1 cellular context compared by ENCODE assay signal in genomic region chr18:27609221-27609620, GRCh38.
TF ChIP-seq lines count a peak whose summit lies in the region.

No MANE protein-coding gene starts in this region.

TF ChIP-seq in H1, 55 proteins besides CTCF, POLR2A, EP300 and RAD21 (continued from another document):
- TF ChIP-seq, protein P1, sequence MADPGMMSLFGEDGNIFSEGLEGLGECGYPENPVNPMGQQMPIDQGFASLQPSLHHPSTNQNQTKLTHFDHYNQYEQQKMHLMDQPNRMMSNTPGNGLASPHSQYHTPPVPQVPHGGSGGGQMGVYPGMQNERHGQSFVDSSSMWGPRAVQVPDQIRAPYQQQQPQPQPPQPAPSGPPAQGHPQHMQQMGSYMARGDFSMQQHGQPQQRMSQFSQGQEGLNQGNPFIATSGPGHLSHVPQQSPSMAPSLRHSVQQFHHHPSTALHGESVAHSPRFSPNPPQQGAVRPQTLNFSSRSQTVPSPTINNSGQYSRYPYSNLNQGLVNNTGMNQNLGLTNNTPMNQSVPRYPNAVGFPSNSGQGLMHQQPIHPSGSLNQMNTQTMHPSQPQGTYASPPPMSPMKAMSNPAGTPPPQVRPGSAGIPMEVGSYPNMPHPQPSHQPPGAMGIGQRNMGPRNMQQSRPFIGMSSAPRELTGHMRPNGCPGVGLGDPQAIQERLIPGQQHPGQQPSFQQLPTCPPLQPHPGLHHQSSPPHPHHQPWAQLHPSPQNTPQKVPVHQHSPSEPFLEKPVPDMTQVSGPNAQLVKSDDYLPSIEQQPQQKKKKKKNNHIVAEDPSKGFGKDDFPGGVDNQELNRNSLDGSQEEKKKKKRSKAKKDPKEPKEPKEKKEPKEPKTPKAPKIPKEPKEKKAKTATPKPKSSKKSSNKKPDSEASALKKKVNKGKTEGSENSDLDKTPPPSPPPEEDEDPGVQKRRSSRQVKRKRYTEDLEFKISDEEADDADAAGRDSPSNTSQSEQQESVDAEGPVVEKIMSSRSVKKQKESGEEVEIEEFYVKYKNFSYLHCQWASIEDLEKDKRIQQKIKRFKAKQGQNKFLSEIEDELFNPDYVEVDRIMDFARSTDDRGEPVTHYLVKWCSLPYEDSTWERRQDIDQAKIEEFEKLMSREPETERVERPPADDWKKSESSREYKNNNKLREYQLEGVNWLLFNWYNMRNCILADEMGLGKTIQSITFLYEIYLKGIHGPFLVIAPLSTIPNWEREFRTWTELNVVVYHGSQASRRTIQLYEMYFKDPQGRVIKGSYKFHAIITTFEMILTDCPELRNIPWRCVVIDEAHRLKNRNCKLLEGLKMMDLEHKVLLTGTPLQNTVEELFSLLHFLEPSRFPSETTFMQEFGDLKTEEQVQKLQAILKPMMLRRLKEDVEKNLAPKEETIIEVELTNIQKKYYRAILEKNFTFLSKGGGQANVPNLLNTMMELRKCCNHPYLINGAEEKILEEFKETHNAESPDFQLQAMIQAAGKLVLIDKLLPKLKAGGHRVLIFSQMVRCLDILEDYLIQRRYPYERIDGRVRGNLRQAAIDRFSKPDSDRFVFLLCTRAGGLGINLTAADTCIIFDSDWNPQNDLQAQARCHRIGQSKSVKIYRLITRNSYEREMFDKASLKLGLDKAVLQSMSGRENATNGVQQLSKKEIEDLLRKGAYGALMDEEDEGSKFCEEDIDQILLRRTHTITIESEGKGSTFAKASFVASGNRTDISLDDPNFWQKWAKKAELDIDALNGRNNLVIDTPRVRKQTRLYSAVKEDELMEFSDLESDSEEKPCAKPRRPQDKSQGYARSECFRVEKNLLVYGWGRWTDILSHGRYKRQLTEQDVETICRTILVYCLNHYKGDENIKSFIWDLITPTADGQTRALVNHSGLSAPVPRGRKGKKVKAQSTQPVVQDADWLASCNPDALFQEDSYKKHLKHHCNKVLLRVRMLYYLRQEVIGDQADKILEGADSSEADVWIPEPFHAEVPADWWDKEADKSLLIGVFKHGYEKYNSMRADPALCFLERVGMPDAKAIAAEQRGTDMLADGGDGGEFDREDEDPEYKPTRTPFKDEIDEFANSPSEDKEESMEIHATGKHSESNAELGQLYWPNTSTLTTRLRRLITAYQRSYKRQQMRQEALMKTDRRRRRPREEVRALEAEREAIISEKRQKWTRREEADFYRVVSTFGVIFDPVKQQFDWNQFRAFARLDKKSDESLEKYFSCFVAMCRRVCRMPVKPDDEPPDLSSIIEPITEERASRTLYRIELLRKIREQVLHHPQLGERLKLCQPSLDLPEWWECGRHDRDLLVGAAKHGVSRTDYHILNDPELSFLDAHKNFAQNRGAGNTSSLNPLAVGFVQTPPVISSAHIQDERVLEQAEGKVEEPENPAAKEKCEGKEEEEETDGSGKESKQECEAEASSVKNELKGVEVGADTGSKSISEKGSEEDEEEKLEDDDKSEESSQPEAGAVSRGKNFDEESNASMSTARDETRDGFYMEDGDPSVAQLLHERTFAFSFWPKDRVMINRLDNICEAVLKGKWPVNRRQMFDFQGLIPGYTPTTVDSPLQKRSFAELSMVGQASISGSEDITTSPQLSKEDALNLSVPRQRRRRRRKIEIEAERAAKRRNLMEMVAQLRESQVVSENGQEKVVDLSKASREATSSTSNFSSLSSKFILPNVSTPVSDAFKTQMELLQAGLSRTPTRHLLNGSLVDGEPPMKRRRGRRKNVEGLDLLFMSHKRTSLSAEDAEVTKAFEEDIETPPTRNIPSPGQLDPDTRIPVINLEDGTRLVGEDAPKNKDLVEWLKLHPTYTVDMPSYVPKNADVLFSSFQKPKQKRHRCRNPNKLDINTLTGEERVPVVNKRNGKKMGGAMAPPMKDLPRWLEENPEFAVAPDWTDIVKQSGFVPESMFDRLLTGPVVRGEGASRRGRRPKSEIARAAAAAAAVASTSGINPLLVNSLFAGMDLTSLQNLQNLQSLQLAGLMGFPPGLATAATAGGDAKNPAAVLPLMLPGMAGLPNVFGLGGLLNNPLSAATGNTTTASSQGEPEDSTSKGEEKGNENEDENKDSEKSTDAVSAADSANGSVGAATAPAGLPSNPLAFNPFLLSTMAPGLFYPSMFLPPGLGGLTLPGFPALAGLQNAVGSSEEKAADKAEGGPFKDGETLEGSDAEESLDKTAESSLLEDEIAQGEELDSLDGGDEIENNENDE (IDR thresholded peaks at IDR 0.05; ENCODE audit: insufficient replicate concordance, low read length) = no peak
- no peak for TF ChIP-seq TAF7 (optimal IDR thresholded peaks at IDR 0.05; ENCODE audit: borderline replicate concordance, low read depth, low read length)
- TF ChIP-seq SP2 (IDR thresholded peaks at IDR 0.05; ENCODE audit: low read length) = no peak
- TF ChIP-seq TAF1 (IDR thresholded peaks at IDR 0.05; ENCODE audit: low read depth, low read length) = no peak
- no peak for TF ChIP-seq KDM5A (IDR thresholded peaks at IDR 0.05; ENCODE audit: low read length)
- no peak for TF ChIP-seq POU5F1 (IDR thresholded peaks at IDR 0.05; ENCODE audit: low read depth, low read length)
- no peak for TF ChIP-seq ASH2L (IDR thresholded peaks at IDR 0.05; ENCODE audit: low read length)
TF ChIP-seq in H1: peak in this region for 0.
